ENCODE assay signal across 8 cellular contexts in the genomic region with DNA sequence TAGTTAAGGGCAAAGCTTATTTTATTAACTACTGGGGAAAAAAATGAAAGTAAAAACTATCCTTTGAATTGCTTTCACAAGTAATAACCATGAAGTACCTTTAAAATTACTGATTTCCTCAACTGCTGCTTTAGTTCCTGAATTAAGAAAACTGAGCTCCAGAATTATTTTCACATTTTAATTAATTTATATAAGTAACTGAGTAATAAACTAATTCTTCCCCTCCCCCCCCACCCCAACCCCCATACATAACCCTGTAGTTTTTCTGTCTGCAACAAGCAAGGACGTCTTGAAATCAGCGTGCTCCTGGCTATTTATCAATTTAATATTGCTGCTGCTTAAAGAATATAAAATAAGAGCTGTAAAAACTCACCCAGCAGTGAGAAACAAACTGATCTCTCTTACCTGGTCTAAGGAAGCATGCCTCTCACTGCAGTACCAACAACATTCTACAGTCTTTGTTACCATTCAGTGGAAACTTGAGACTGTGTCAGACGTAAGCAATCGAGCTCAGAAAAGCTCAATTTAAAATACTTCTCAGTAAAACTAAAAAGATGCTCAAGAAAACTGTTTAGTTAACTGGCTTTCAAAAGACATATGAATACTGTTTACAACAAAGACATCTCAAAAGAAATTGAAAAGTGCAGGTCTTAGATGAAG.
A peak's percentile ranks its signal among the peaks of the same experiment; 100 is the strongest.
DNase-seq lines count a peak whose midpoint lies in the region; ATAC-seq and TF ChIP-seq lines count a peak whose summit lies in the region.

No MANE protein-coding gene starts in this region.

- H3K27me3 ChIP-seq in HUES48 (ENCODE audit: control insufficient read depth, insufficient read depth, low read length), result no peaks in the 10 kb centered on the region
- no peaks in the 10 kb centered on the region for H3K27me3 ChIP-seq in ectodermal cell (ENCODE audit: control insufficient read depth, insufficient read depth, low read length, poor library complexity, severe bottlenecking)
- no peaks in the 10 kb centered on the region for H3K27me3 ChIP-seq in lower lobe of right lung (ENCODE audit: low read depth)
- no peaks in the 10 kb centered on the region for H3K27me3 ChIP-seq in thymus (ENCODE audit: control insufficient read depth, insufficient read depth)
- H3K27me3 ChIP-seq in WERI-Rb-1 (ENCODE audit: insufficient read depth, low read depth, severe bottlenecking), result no peaks in the 10 kb centered on the region

- in situ Hi-C loops in SK-MEL-5 (cut with HindIII; ENCODE audit: low pct_unique_long_range_greater_than_20kb, low sequenced_read_pairs), result no loop called here

- H3K36me3 ChIP-seq in HUES48 (ENCODE audit: control insufficient read depth, insufficient read depth, low read length), result peaks cover 6% of the 10 kb centered on the region
- H3K36me3 ChIP-seq in ectodermal cell (ENCODE audit: control insufficient read depth, insufficient read depth, low read length), result no peaks in the 10 kb centered on the region
- no peaks in the 10 kb centered on the region for H3K36me3 ChIP-seq in lower lobe of right lung
- H3K36me3 ChIP-seq in thymus (ENCODE audit: control insufficient read depth, insufficient read depth), result no peaks in the 10 kb centered on the region
- no peaks in the 10 kb centered on the region; the same call in 1 of the 2 replicates for H3K36me3 ChIP-seq in WERI-Rb-1

- H3K4me1 ChIP-seq in HUES48 (ENCODE audit: control insufficient read depth, insufficient read depth, low read length) (peaks cover 27% of the 10 kb centered on the region), ectodermal cell (ENCODE audit: control insufficient read depth, insufficient read depth, low read length) (no peaks in the 10 kb centered on the region), lower lobe of right lung (peaks cover 21% of the 10 kb centered on the region), thymus (ENCODE audit: control insufficient read depth, insufficient read depth, low read length) (peaks cover 9% of the 10 kb centered on the region)

- H3K9ac ChIP-seq in HUES48 (ENCODE audit: low read depth, low read length), result peak overlapping the region; percentile 79

- H3K9me3 ChIP-seq in HUES48 (ENCODE audit: control insufficient read depth, insufficient read depth, low read length) (no peaks in the 10 kb centered on the region), ectodermal cell (ENCODE audit: control insufficient read depth, low read length) (no peaks in the 10 kb centered on the region), lower lobe of right lung (no peaks in the 10 kb centered on the region), thymus (ENCODE audit: control insufficient read depth) (no peaks in the 10 kb centered on the region), WERI-Rb-1 (ENCODE audit: severe bottlenecking) (no peaks in the 10 kb centered on the region)

- H3K27ac ChIP-seq in HUES48 (ENCODE audit: low read depth, low read length), result peak overlapping the region; percentile 93
- H3K27ac ChIP-seq in ectodermal cell (ENCODE audit: insufficient read depth, low read depth, low read length, poor library complexity, severe bottlenecking), result peak overlapping the region; percentile 61
- H3K27ac ChIP-seq in lower lobe of right lung, result peak overlapping the region; percentile 44
- no peak overlapping the region for H3K27ac ChIP-seq in thymus (ENCODE audit: low read depth)
- no peak overlapping the region for H3K27ac ChIP-seq in WERI-Rb-1

- ATAC-seq in GM19452 (IDR thresholded peaks at IDR 0.05; ENCODE audit: unreplicated experiment), result peak; percentile 55
- peak; percentile 90 to 96 for ATAC-seq in lower lobe of right lung

- TF ChIP-seq CTCF in lower lobe of right lung (IDR thresholded peaks at IDR 0.05) (peak; percentile 6), WERI-Rb-1 (IDR thresholded peaks at IDR 0.05; ENCODE audit: low read depth, low read length) (no peak)

- WGBS in ectodermal cell, 2 experiments, result 0 to 4% methylated on average over 2 to 4 of the region's 4 CpGs
- WGBS in thymus, result under 1% methylated on average over 4 of the region's 4 CpGs

- peak overlapping the region; percentile 86 for H3K4me3 ChIP-seq in HUES48 (ENCODE audit: low read depth, low read length)
- H3K4me3 ChIP-seq in ectodermal cell (ENCODE audit: insufficient read depth, low read depth, low read length), result peak overlapping the region; percentile 51
- peak overlapping the region; percentile 55 for H3K4me3 ChIP-seq in lower lobe of right lung
- peak overlapping the region; percentile 82 for H3K4me3 ChIP-seq in thymus (ENCODE audit: low read length)
- no peak overlapping the region for H3K4me3 ChIP-seq in WERI-Rb-1 (ENCODE audit: low read depth, low read length)

- DNase-seq in DMS 273 treated with DMSO at 0.1 percent for 48 hours (lab: John Stamatoyannopoulos, UW) (peak; percentile 76), SK-MEL-5 (ENCODE audit: low read depth, low spot score) (peak; percentile 77), lower lobe of right lung (no peak), WERI-Rb-1 (no peak)

- intact Hi-C loops in lower lobe of right lung (cut with DNase I), result no loop called here

Comparison
In these comparisons a context has a peak if more than half of its experiments do, and no peak if none do; other contexts are left out.
1. DNase-seq: peak in DMS 273 treated with DMSO at 0.1 percent for 48 hours (single experiment) and SK-MEL-5 (single experiment); none in lower lobe of right lung (single experiment) and WERI-Rb-1 (single experiment).
2. H3K27ac ChIP-seq: peak in HUES48 (single experiment), ectodermal cell (single experiment) and lower lobe of right lung (single experiment); none in thymus (single experiment) and WERI-Rb-1 (single experiment).